Comparison of ENCODE assay signal across 8 cellular contexts in genomic region chr19:53102186-53102585, GRCh38. TPM values are rescaled to one million over a fixed set of nuclear protein-coding genes. Genes with fewer than 3 reads are reported as not detected.
DNase-seq lines count a peak whose midpoint lies in the region; ATAC-seq and TF ChIP-seq lines count a peak whose summit lies in the region.

No MANE protein-coding gene starts in this region.

- no peaks in the 10 kb centered on the region; the same call in 1 of the 2 replicates for H3K4me1 ChIP-seq in SJCRH30

- H3K27me3 ChIP-seq in SJCRH30, result no peaks in the 10 kb centered on the region

- ATAC-seq in GM18868 (IDR thresholded peaks at IDR 0.05; ENCODE audit: unreplicated experiment), result no peak

- H3K4me3 ChIP-seq in SJCRH30 (peak overlapping the region; percentile 97), foreskin fibroblast (ENCODE audit: low read depth in 1 of 2, low read length in 2 of 2) (peak overlapping the region; percentile 63 to 97), skin epidermis (peak overlapping the region; percentile 72 to 97 (median 85))

- H3K27ac ChIP-seq in SJCRH30 (peak overlapping the region; percentile 83), skin epidermis (peak overlapping the region in 14 of 21 experiments; percentile 81 to 97 (median 94))

- no peaks in the 10 kb centered on the region; the same call in 1 of the 2 replicates for H3K9me3 ChIP-seq in SJCRH30 (replicated peaks)

- DNase-seq in NCI-H2227 (lab: John Stamatoyannopoulos, UW; ENCODE audit: unreplicated experiment) (peak; percentile 35), NCI-H2227 treated with DMSO at 0.1 percent for 48 hours (lab: John Stamatoyannopoulos, UW) (no peak), SJCRH30 (peak; percentile 56 to 57), foreskin fibroblast (peak in 1 of 2 donors; percentile 12), SKM-1 (lab: John Stamatoyannopoulos, UW; ENCODE audit: unreplicated experiment) (no peak)
- DNase-seq in stimulated activated CD4-positive, alpha-beta T cell treated with anti-CD3 and anti-CD28 coated beads, Interleukin-4, amount 100 ng/mL, for 24 hours, result no peak

- H3K36me3 ChIP-seq in SJCRH30, result peaks cover 16% of the 10 kb centered on the region; the same call in 1 of the 2 replicates

- TF ChIP-seq CTCF in foreskin fibroblast (IDR thresholded peaks at IDR 0.05; ENCODE audit: low read depth, low read length), result no peak

RNA-seq across cellular contexts. Expression of gene ZNF160, which starts 1.0 kb away (rescaled TPM):
- 23.0 and 26.9 TPM in 2 replicates for total RNA-seq in SJCRH30 (2014; rRNA removed; shearing (Covaris generic))

RNA-seq across cellular contexts. Expression of gene ZNF415, which starts 30.5 kb away (rescaled TPM):
- total RNA-seq in SJCRH30 (2014; rRNA removed; shearing (Covaris generic)), result 9.0 and 10.6 TPM in 2 replicates

RNA-seq across cellular contexts. Expression of gene ZNF347, which starts 56.7 kb away (rescaled TPM):
- 15.5 and 17.5 TPM in 2 replicates for total RNA-seq in SJCRH30 (2014; rRNA removed; shearing (Covaris generic))

RNA-seq across cellular contexts. Expression of gene ERVV-2, which starts 57.6 kb away (rescaled TPM):
- total RNA-seq in SJCRH30 (2014; rRNA removed; shearing (Covaris generic)), result not detected in 2 replicates

Comparison
In these comparisons a context has a peak if more than half of its experiments do, and no peak if none do; other contexts are left out.
1. DNase-seq: peak in NCI-H2227 (single experiment) and SJCRH30 (2 of 2); none in NCI-H2227 treated with DMSO at 0.1 percent for 48 hours (single experiment), SKM-1 (single experiment) and stimulated activated CD4-positive, alpha-beta T cell treated with anti-CD3 and anti-CD28 coated beads, Interleukin-4, amount 100 ng/mL, for 24 hours (single experiment).
2. Peak in every context shown above with its lines, with median percentiles within 50 percentile points of each other: H3K4me3 ChIP-seq.